ENCODE assay signal across 1 cellular context in genomic region chr10:79454259-79454658, GRCh38.
TF ChIP-seq lines count a peak whose summit lies in the region.

No MANE protein-coding gene starts in this region.

TF ChIP-seq in H1, 55 proteins besides CTCF, POLR2A, EP300 and RAD21 (continued from another document):
- TF ChIP-seq TBP (IDR thresholded peaks at IDR 0.05; ENCODE audit: low read depth, low read length) (no peak), GTF2F1 (IDR thresholded peaks at IDR 0.05; ENCODE audit: borderline replicate concordance, low read depth, low read length) (no peak)
